Comparison of ENCODE assay signal across 9 cellular contexts in the genomic region with DNA sequence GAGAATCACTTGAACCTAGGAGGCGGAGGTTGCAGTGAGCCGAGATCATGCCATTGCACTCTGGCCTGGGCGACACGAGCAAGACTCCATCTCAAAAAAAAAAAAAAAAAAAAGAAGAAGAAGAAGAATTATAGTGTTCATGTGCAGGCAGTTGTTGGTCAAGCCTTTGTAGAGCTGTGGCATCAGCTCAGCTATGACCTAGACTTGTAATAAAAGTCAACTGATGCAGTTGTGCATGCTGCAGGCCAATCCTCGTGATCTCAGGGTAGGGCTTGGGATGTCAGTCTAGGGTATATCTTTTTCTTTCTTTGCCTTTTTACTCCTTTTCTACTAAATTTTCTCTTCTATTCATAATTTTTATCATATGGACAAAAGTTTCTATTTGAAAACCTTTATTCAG.
"Had no signal": no experiment of that assay in that cellular context is flagged by ENCODE, and none has a peak within 500 bp of the region (broad histone marks: within the 10 kb centered on the region; RNA-seq: fewer than 3 reads in every experiment).

No MANE protein-coding gene starts in this region.

- H3K36me3 ChIP-seq: HAP-1 had no signal

- ATAC-seq: HCT116, HepG2 had no signal

- DNase-seq: GM23248, GOT3, H7, HFFc6, KBM-7 had no signal

- FAIRE-seq: HepG2 had no signal

- H3K4me1 ChIP-seq: HAP-1 had no signal

- H3K9me3 ChIP-seq: HAP-1 had no signal

- H3K4me3 ChIP-seq: GM23248, HAP-1 had no signal

- H3K9ac ChIP-seq: GM23248 had no signal

- H2AFZ ChIP-seq: GM23248 had no signal

- H3K27ac ChIP-seq: GM23248, HL-60 had no signal
